1 cellular context compared by ENCODE assay signal in the genomic region with DNA sequence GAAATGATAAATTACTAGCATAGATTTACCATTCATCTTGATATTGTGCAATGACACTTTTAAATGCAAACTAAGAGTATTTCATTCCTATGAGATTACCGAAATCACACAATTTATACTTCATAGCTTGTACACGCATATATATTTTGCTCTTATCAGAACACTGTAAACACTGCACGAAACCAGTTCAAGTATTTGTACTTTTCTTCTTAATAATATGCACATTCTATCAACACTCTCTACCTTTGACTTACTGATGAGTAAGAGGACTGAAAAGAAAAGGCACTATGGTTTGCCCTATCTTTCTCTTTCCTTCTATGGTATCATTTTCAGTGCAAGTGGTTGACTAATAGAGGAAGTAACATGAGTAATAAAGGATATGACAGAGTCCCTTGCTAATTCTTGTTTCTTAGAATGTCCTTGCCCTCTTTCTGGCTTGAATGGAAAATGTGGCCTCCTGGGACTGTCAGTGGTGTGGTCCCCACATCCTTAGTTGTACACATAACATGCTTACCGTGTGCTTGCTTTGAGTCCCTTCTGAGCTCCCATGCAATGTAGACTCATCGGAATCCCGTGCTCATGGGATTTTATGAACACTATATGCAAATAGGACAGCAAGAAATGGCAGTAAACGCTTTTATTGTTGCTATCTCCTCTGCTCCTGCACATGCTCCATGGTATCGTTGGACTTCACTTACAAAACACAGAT.
A peak's percentile ranks its signal among the peaks of the same experiment; 100 is the strongest.
TF ChIP-seq lines count a peak whose summit lies in the region.

No MANE protein-coding gene starts in this region.

TF ChIP-seq in K562, 482 proteins besides CTCF, POLR2A, EP300 and RAD21 (continued from another document and continues in another):
- TF ChIP-seq, protein P1, sequence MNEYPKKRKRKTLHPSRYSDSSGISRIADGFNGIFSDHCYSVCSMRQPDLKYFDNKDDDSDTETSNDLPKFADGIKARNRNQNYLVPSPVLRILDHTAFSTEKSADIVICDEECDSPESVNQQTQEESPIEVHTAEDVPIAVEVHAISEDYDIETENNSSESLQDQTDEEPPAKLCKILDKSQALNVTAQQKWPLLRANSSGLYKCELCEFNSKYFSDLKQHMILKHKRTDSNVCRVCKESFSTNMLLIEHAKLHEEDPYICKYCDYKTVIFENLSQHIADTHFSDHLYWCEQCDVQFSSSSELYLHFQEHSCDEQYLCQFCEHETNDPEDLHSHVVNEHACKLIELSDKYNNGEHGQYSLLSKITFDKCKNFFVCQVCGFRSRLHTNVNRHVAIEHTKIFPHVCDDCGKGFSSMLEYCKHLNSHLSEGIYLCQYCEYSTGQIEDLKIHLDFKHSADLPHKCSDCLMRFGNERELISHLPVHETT (CRISPR knock-in tag; conservative IDR thresholded peaks at IDR 0.05 in 1 of 2, IDR thresholded peaks at IDR 0.05 in 1 of 2): peak in 1 of 2 experiments; percentile 7; a peak in 1 of 4 replicates
- TF ChIP-seq, protein P2, sequence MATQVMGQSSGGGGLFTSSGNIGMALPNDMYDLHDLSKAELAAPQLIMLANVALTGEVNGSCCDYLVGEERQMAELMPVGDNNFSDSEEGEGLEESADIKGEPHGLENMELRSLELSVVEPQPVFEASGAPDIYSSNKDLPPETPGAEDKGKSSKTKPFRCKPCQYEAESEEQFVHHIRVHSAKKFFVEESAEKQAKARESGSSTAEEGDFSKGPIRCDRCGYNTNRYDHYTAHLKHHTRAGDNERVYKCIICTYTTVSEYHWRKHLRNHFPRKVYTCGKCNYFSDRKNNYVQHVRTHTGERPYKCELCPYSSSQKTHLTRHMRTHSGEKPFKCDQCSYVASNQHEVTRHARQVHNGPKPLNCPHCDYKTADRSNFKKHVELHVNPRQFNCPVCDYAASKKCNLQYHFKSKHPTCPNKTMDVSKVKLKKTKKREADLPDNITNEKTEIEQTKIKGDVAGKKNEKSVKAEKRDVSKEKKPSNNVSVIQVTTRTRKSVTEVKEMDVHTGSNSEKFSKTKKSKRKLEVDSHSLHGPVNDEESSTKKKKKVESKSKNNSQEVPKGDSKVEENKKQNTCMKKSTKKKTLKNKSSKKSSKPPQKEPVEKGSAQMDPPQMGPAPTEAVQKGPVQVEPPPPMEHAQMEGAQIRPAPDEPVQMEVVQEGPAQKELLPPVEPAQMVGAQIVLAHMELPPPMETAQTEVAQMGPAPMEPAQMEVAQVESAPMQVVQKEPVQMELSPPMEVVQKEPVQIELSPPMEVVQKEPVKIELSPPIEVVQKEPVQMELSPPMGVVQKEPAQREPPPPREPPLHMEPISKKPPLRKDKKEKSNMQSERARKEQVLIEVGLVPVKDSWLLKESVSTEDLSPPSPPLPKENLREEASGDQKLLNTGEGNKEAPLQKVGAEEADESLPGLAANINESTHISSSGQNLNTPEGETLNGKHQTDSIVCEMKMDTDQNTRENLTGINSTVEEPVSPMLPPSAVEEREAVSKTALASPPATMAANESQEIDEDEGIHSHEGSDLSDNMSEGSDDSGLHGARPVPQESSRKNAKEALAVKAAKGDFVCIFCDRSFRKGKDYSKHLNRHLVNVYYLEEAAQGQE (CRISPR knock-in tag; IDR thresholded peaks at IDR 0.05; ENCODE audit: low read depth): no peak
- TF ChIP-seq SRSF9 (IDR thresholded peaks at IDR 0.05; ENCODE audit: borderline replicate concordance, low read depth, low read length) (no peak), LARP7 (IDR thresholded peaks at IDR 0.05) (no peak), HDAC8 (tag; IDR thresholded peaks at IDR 0.05) (no peak), ZNF175 (CRISPR knock-in tag; IDR thresholded peaks at IDR 0.05; ENCODE audit: low read depth) (no peak; the same call in 1 of the 2 replicates), ZNF589 (CRISPR knock-in tag; IDR thresholded peaks at IDR 0.05; ENCODE audit: low read depth) (peak; percentile 36; the same call in 1 of the 2 replicates), MED1 (CRISPR knock-in tag; IDR thresholded peaks at IDR 0.05; ENCODE audit: borderline replicate concordance) (no peak), JUND (IDR thresholded peaks at IDR 0.05; ENCODE audit: borderline replicate concordance, low read depth, low read length) (0 out of 2 replicates have a peak, but pooled peaks have one; percentile 10), JUND (tag; IDR thresholded peaks at IDR 0.05; ENCODE audit: borderline replicate concordance, low read depth, low read length) (no peak), CC2D1A (IDR thresholded peaks at IDR 0.05) (no peak), ZNF75A (CRISPR knock-in tag; IDR thresholded peaks at IDR 0.05) (no peak), KLF10 (CRISPR knock-in tag; IDR thresholded peaks at IDR 0.05) (no peak), HDAC2 (IDR thresholded peaks at IDR 0.05) (no peak)
- TF ChIP-seq, protein P3, sequence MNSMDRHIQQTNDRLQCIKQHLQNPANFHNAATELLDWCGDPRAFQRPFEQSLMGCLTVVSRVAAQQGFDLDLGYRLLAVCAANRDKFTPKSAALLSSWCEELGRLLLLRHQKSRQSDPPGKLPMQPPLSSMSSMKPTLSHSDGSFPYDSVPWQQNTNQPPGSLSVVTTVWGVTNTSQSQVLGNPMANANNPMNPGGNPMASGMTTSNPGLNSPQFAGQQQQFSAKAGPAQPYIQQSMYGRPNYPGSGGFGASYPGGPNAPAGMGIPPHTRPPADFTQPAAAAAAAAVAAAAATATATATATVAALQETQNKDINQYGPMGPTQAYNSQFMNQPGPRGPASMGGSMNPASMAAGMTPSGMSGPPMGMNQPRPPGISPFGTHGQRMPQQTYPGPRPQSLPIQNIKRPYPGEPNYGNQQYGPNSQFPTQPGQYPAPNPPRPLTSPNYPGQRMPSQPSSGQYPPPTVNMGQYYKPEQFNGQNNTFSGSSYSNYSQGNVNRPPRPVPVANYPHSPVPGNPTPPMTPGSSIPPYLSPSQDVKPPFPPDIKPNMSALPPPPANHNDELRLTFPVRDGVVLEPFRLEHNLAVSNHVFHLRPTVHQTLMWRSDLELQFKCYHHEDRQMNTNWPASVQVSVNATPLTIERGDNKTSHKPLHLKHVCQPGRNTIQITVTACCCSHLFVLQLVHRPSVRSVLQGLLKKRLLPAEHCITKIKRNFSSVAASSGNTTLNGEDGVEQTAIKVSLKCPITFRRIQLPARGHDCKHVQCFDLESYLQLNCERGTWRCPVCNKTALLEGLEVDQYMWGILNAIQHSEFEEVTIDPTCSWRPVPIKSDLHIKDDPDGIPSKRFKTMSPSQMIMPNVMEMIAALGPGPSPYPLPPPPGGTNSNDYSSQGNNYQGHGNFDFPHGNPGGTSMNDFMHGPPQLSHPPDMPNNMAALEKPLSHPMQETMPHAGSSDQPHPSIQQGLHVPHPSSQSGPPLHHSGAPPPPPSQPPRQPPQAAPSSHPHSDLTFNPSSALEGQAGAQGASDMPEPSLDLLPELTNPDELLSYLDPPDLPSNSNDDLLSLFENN (IDR thresholded peaks at IDR 0.05; ENCODE audit: low read depth in 2 of 2, low read length in 2 of 2): no peak
- TF ChIP-seq, protein P4, sequence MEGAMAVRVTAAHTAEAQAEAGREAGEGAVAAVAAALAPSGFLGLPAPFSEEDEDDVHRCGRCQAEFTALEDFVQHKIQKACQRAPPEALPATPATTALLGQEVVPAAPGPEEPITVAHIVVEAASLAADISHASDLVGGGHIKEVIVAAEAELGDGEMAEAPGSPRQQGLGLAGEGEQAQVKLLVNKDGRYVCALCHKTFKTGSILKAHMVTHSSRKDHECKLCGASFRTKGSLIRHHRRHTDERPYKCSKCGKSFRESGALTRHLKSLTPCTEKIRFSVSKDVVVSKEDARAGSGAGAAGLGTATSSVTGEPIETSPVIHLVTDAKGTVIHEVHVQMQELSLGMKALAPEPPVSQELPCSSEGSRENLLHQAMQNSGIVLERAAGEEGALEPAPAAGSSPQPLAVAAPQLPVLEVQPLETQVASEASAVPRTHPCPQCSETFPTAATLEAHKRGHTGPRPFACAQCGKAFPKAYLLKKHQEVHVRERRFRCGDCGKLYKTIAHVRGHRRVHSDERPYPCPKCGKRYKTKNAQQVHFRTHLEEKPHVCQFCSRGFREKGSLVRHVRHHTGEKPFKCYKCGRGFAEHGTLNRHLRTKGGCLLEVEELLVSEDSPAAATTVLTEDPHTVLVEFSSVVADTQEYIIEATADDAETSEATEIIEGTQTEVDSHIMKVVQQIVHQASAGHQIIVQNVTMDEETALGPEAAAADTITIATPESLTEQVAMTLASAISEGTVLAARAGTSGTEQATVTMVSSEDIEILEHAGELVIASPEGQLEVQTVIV (CRISPR knock-in tag; IDR thresholded peaks at IDR 0.05; ENCODE audit: borderline replicate concordance): no peak
- TF ChIP-seq, protein P5, sequence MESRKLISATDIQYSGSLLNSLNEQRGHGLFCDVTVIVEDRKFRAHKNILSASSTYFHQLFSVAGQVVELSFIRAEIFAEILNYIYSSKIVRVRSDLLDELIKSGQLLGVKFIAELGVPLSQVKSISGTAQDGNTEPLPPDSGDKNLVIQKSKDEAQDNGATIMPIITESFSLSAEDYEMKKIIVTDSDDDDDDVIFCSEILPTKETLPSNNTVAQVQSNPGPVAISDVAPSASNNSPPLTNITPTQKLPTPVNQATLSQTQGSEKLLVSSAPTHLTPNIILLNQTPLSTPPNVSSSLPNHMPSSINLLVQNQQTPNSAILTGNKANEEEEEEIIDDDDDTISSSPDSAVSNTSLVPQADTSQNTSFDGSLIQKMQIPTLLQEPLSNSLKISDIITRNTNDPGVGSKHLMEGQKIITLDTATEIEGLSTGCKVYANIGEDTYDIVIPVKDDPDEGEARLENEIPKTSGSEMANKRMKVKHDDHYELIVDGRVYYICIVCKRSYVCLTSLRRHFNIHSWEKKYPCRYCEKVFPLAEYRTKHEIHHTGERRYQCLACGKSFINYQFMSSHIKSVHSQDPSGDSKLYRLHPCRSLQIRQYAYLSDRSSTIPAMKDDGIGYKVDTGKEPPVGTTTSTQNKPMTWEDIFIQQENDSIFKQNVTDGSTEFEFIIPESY (CRISPR knock-in tag; IDR thresholded peaks at IDR 0.05): 0 out of 2 replicates have a peak, but pooled peaks have one; percentile 20
- TF ChIP-seq, protein P6, sequence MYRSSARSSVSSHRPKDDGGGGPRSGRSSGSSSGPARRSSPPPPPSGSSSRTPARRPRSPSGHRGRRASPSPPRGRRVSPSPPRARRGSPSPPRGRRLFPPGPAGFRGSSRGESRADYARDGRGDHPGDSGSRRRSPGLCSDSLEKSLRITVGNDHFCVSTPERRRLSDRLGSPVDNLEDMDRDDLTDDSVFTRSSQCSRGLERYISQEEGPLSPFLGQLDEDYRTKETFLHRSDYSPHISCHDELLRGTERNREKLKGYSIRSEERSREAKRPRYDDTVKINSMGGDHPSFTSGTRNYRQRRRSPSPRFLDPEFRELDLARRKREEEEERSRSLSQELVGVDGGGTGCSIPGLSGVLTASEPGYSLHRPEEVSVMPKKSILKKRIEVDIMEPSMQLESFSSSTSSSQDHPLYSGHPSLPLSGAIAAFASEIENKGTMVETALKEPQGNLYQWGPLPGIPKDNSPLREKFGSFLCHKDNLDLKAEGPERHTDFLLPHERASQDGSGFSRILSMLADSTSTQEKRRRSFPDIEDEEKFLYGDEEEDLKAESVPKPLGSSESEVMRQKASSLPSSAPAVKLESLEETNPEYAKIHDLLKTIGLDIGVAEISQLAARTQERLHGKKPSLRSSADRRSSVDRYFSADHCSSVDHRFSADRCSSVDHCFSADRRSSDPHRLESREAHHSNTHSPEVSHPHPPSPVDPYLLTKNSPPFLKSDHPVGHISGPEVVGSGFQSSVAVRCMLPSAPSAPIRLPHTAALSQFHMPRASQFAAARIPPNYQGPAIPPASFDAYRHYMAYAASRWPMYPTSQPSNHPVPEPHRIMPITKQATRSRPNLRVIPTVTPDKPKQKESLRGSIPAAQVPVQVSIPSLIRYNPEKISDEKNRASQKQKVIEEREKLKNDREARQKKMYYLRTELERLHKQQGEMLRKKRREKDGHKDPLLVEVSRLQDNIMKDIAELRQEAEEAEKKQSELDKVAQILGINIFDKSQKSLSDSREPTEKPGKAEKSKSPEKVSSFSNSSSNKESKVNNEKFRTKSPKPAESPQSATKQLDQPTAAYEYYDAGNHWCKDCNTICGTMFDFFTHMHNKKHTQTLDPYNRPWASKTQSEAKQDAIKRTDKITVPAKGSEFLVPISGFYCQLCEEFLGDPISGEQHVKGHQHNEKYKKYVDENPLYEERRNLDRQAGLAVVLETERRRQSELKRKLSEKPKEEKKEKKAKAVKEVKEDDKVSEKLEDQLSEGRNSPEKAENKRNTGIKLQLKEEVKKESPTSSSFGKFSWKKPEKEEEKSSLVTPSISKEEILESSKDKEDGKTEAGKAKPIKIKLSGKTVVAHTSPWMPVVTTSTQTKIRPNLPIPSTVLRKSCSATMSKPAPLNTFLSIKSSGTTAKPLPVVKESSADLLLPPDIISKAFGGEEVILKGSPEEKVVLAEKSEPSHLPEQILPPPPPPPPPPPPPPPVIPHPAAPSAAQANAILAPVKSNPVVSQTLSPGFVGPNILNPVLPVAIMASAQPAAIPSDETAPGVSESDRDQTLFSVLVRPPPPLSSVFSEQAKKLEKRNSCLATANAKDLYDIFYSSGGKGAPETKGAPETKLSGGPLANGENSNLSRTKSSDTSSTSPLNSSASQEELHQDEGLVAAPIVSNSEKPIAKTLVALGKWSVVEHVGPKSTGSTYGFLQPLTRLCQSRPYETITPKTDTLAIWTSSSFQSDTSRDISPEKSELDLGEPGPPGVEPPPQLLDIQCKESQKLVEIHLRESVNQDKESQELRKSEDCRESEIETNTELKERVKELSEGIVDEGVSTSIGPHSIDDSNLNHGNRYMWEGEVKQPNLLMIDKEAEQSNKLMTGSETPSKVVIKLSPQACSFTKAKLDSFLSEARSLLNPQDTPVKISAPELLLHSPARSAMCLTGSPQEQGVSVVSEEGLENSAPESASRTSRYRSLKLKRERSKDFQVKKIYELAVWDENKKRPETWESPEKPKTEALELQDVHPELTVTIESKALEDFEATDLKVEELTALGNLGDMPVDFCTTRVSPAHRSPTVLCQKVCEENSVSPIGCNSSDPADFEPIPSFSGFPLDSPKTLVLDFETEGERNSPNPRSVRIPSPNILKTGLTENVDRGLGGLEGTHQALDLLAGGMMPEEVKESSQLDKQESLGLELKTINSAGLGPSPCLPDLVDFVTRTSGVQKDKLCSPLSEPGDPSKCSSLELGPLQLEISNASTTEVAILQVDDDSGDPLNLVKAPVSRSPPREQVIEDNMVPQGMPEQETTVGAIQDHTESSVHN (IDR thresholded peaks at IDR 0.05; ENCODE audit: borderline replicate concordance in 1 of 2, low read depth in 1 of 2): no peak
- TF ChIP-seq, protein P7, sequence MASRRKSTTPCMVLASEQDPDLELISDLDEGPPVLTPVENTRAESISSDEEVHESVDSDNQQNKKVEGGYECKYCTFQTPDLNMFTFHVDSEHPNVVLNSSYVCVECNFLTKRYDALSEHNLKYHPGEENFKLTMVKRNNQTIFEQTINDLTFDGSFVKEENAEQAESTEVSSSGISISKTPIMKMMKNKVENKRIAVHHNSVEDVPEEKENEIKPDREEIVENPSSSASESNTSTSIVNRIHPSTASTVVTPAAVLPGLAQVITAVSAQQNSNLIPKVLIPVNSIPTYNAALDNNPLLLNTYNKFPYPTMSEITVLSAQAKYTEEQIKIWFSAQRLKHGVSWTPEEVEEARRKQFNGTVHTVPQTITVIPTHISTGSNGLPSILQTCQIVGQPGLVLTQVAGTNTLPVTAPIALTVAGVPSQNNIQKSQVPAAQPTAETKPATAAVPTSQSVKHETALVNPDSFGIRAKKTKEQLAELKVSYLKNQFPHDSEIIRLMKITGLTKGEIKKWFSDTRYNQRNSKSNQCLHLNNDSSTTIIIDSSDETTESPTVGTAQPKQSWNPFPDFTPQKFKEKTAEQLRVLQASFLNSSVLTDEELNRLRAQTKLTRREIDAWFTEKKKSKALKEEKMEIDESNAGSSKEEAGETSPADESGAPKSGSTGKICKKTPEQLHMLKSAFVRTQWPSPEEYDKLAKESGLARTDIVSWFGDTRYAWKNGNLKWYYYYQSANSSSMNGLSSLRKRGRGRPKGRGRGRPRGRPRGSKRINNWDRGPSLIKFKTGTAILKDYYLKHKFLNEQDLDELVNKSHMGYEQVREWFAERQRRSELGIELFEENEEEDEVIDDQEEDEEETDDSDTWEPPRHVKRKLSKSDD (conservative IDR thresholded peaks at IDR 0.05; ENCODE audit: low read length): no peak
